In the genomic region with DNA sequence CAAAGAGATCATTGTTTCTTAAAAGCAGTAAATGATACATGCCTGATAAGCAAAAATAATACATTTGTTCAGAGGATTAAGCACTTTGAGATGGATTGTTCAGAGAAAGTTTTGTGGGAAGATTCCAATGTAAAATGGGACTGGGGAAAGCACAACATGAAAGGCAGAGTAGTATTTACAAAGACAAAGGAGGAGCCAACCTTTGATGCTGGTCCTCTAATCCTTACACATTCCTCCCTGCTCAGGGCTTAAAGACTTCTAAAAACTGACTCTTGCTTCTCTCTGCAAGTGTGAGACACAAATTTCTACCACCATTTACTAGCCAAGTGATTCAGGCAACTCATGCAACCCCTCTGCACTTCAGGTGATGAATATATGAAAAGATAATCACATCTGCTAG, we compare ENCODE assay signal across 1 cellular context.
TF ChIP-seq lines count a peak whose summit lies in the region.

No MANE protein-coding gene starts in this region.

TF ChIP-seq in H1, 55 proteins besides CTCF, POLR2A, EP300 and RAD21:
- TF ChIP-seq BCL11A (IDR thresholded peaks at IDR 0.05; ENCODE audit: low read depth in 2 of 2, low read length in 2 of 2) (no peak), TEAD4 (IDR thresholded peaks at IDR 0.05; ENCODE audit: low read depth, low read length) (peak; percentile 36; the same call in 1 of the 2 replicates)
